Comparison of ENCODE assay signal across 12 cellular contexts in the genomic region with DNA sequence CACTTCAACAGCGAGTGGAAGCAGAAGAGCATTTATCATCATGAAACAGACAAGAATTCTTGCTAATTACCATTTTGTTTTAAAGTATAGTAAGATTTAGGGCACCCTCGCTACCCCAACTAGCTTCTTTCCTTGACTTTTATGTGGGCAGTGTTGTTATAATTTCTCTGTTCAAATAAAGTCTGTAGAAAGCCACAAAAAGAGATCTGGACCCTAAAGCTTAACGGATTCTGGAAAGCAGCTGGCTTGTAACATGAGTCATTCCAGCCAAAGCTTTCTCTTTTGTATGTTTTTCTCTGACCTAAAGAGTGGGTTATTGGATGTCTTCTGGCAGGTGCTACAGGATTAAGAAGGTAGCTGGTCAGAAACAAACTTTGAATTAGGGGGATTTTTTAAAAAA. TPM values are rescaled to one million over a fixed set of nuclear protein-coding genes. Genes with fewer than 3 reads are reported as not detected.
DNase-seq lines count a peak whose midpoint lies in the region; ATAC-seq and TF ChIP-seq lines count a peak whose summit lies in the region.
"Had no signal": no experiment of that assay in that cellular context is flagged by ENCODE, and none has a peak within 500 bp of the region (broad histone marks: within the 10 kb centered on the region; RNA-seq: fewer than 3 reads in every experiment).

No MANE protein-coding gene starts in this region.

- no peak for ATAC-seq in activated naive CD8-positive, alpha-beta T cell treated with anti-CD3 and anti-CD28 coated beads, Interleukin-2, amount 10 ng/mL, durations not matched to agents 7 days and 5 days (ENCODE audit: low read depth)
- ATAC-seq: right lobe of liver had no signal

- peaks cover 33 to 43% of the 10 kb centered on the region in 2 experiments for H3K4me1 ChIP-seq in neutrophil (ENCODE audit: control insufficient read depth in 1 of 2, insufficient read depth in 1 of 2, low read depth in 1 of 2, low read length in 1 of 2)
- no peaks in the 10 kb centered on the region for H3K4me1 ChIP-seq in adrenal gland (replicated peaks in 1 of 2)
- H3K4me1 ChIP-seq: right lobe of liver had no signal

- POLR2A ChIA-PET in activated naive CD8-positive, alpha-beta T cell treated with anti-CD3 and anti-CD28 coated beads, Interleukin-2, amount 10 ng/mL, durations not matched to agents 7 days and 5 days (lab: Charles Lee) = interaction anchor here (1.0 kb wide), 2 partner anchors 15 to 78 kb away, joined by 4 to 5 read pairs; no protein-coding TSS in a partner anchor

- H3K4me3 Mint-ChIP-seq in activated naive CD8-positive, alpha-beta T cell treated with anti-CD3 and anti-CD28 coated beads, Interleukin-2, amount 10 ng/mL, durations not matched to agents 7 days and 5 days = peak overlapping the region; percentile 23
- H3K4me3 Mint-ChIP-seq: H9 had no signal

- H3K4me3 ChIP-seq in neutrophil (ENCODE audit: low read depth in 1 of 2, low read length in 1 of 2) (no peak overlapping the region), adrenal gland (no peak overlapping the region)
- H3K4me3 ChIP-seq: right lobe of liver had no signal

- peak overlapping the region; percentile 40 for H3K27ac ChIP-seq in neutrophil
- no peak overlapping the region for H3K27ac ChIP-seq in adrenal gland
- H3K27ac ChIP-seq: right lobe of liver had no signal

- no peak overlapping the region for H3K27ac Mint-ChIP-seq in activated naive CD8-positive, alpha-beta T cell treated with anti-CD3 and anti-CD28 coated beads, Interleukin-2, amount 10 ng/mL, durations not matched to agents 7 days and 5 days
- H3K27ac Mint-ChIP-seq: H9 had no signal

- H3K27me3 ChIP-seq in neutrophil (no peaks in the 10 kb centered on the region), adrenal gland (no peaks in the 10 kb centered on the region)
- H3K27me3 ChIP-seq: right lobe of liver had no signal

- H3K36me3 ChIP-seq in neutrophil = no peaks in the 10 kb centered on the region
- H3K36me3 ChIP-seq in adrenal gland (replicated peaks in 1 of 2) = no peaks in the 10 kb centered on the region
- H3K36me3 ChIP-seq: right lobe of liver had no signal

- TF ChIP-seq CTCF in neutrophil (IDR thresholded peaks at IDR 0.05) (no peak), adrenal gland (IDR thresholded peaks at IDR 0.05) (no peak)

- no peaks in the 10 kb centered on the region for H3K36me3 Mint-ChIP-seq in activated naive CD8-positive, alpha-beta T cell treated with anti-CD3 and anti-CD28 coated beads, Interleukin-2, amount 10 ng/mL, durations not matched to agents 7 days and 5 days

- 42 to 59% (median 51%) methylated on average over 3 of the region's 3 CpGs for WGBS in adrenal gland, 4 donors

- peaks cover 5% of the 10 kb centered on the region for H3K27me3 Mint-ChIP-seq in activated naive CD8-positive, alpha-beta T cell treated with anti-CD3 and anti-CD28 coated beads, Interleukin-2, amount 10 ng/mL, durations not matched to agents 7 days and 5 days

- DNase-seq in NCI-H748 (lab: John Stamatoyannopoulos, UW; ENCODE audit: unreplicated experiment) (peak; percentile 13), NCI-H748 treated with DMSO at 0.1 percent for 48 hours (lab: John Stamatoyannopoulos, UW) (no peak), NCI-H128 (lab: John Stamatoyannopoulos, UW; ENCODE audit: unreplicated experiment) (peak; percentile 3), T-helper 1 cell (no peak), COLO829 (ENCODE audit: low spot score) (no peak), adrenal gland (no peak)
- DNase-seq in activated naive CD8-positive, alpha-beta T cell treated with anti-CD3 and anti-CD28 coated beads, Interleukin-2, amount 10 ng/mL, durations not matched to agents 7 days and 5 days = no peak
- DNase-seq: H9, Karpas-422, NCI-H82, right lobe of liver had no signal

- no peaks in the 10 kb centered on the region for H3K9me3 Mint-ChIP-seq in activated naive CD8-positive, alpha-beta T cell treated with anti-CD3 and anti-CD28 coated beads, Interleukin-2, amount 10 ng/mL, durations not matched to agents 7 days and 5 days
- H3K9me3 Mint-ChIP-seq: H9 had no signal

- no peak for TF ChIP-seq POLR2A in adrenal gland (IDR thresholded peaks at IDR 0.05)

- intact Hi-C loops in adrenal gland (cut with DNase I) = no loop called here

- H3K9me3 ChIP-seq in neutrophil = no peaks in the 10 kb centered on the region
- no peaks in the 10 kb centered on the region for H3K9me3 ChIP-seq in adrenal gland (replicated peaks in 1 of 3)
- H3K9me3 ChIP-seq: right lobe of liver had no signal

- peaks cover 28% of the 10 kb centered on the region for H3K4me1 Mint-ChIP-seq in activated naive CD8-positive, alpha-beta T cell treated with anti-CD3 and anti-CD28 coated beads, Interleukin-2, amount 10 ng/mL, durations not matched to agents 7 days and 5 days

RNA-seq across cellular contexts. Expression of gene RUNX1, which starts 37.4 kb away (rescaled TPM):
- total RNA-seq in activated naive CD8-positive, alpha-beta T cell treated with anti-CD3 and anti-CD28 coated beads, Interleukin-2, amount 10 ng/mL, durations not matched to agents 7 days and 5 days = 10 to 100 TPM; 23.0 to 29.7 TPM
- 10 to 100 TPM in 4 of 8 donors, 1 to 10 TPM in 4; 4.0 to 27.2 (median 11.8) TPM for total RNA-seq in adrenal gland
- polyA plus RNA-seq in adrenal gland = 1 to 10 TPM; 2.2 to 5.2 (median 3.9) TPM

Comparison
In these comparisons a context has a peak if more than half of its experiments do, and no peak if none do; other contexts are left out.
1. DNase-seq: peak in NCI-H748 (single experiment) and NCI-H128 (single experiment); none in NCI-H748 treated with DMSO at 0.1 percent for 48 hours (single experiment), activated naive CD8-positive, alpha-beta T cell treated with anti-CD3 and anti-CD28 coated beads, Interleukin-2, amount 10 ng/mL, durations not matched to agents 7 days and 5 days (single experiment), T-helper 1 cell (0 of 5), COLO829 (single experiment) and adrenal gland (0 of 7).